Comparison of ENCODE assay signal across 18 cellular contexts in the genomic region with DNA sequence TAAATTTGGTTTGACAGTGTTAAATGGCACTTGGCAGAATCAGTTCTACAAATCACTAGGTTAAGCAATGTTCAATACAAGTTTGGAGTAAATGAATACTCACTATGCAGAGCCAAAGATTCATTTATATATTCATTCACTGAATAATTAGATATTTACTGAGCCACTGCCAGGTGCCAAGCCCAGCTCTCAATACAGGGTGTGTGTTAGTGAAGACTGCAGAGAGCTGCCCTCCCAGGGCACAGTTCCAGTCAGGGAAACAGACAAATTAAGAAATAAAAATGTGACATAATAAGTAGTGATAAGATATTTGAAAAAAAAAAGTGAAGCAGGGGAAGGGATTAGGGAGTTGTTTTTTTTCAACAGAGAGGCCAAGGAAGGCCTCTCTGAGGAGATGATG.
DNase-seq lines count a peak whose midpoint lies in the region; ATAC-seq lines count a peak whose summit lies in the region.
"Had no signal": no experiment of that assay in that cellular context is flagged by ENCODE, and none has a peak within 500 bp of the region (broad histone marks: within the 10 kb centered on the region; RNA-seq: fewer than 3 reads in every experiment).

No MANE protein-coding gene starts in this region.

- H3K4me1 Mint-ChIP-seq in stimulated activated effector memory CD8-positive, alpha-beta T cell treated with anti-CD3 and anti-CD28 coated beads, Interleukin-12 subunit alpha, Interleukin-12 subunit beta, amount 100 ng/mL, for 72 hours = peaks cover 53% of the 10 kb centered on the region

- no peaks in the 10 kb centered on the region for H3K36me3 Mint-ChIP-seq in stimulated activated effector memory CD8-positive, alpha-beta T cell treated with anti-CD3 and anti-CD28 coated beads, Interleukin-12 subunit alpha, Interleukin-12 subunit beta, amount 100 ng/mL, for 72 hours
- H3K36me3 Mint-ChIP-seq: CD4-positive, alpha-beta memory T cell had no signal

- H3K27ac ChIP-seq in right cardiac atrium (ENCODE audit: low read length) = no peak overlapping the region
- H3K27ac ChIP-seq: A549, KMS-11, PC-9, RWPE1 had no signal

- peak overlapping the region; percentile 26 for H3K4me3 Mint-ChIP-seq in stimulated activated effector memory CD8-positive, alpha-beta T cell treated with anti-CD3 and anti-CD28 coated beads, Interleukin-12 subunit alpha, Interleukin-12 subunit beta, amount 100 ng/mL, for 72 hours

- H3K27ac Mint-ChIP-seq in stimulated activated effector memory CD8-positive, alpha-beta T cell treated with anti-CD3 and anti-CD28 coated beads, Interleukin-12 subunit alpha, Interleukin-12 subunit beta, amount 100 ng/mL, for 72 hours = peak overlapping the region; percentile 68

- H3K4me1 ChIP-seq in right cardiac atrium (ENCODE audit: control insufficient read depth, insufficient read depth, low read length) = peaks cover 6% of the 10 kb centered on the region

- peak in 2 of 3 donors; percentile 31 to 62 for DNase-seq in right cardiac atrium
- DNase-seq in left cardiac atrium = no peak
- peak; percentile 40 for DNase-seq in NCI-H69 (lab: John Stamatoyannopoulos, UW)
- DNase-seq in mucosa of gallbladder (ENCODE audit: low spot score) = peak; percentile 48
- no peak for DNase-seq in stimulated activated effector memory CD8-positive, alpha-beta T cell treated with anti-CD3 and anti-CD28 coated beads, Interleukin-12 subunit alpha, Interleukin-12 subunit beta, amount 100 ng/mL, for 72 hours (ENCODE audit: low spot score in 2 of 2)
- DNase-seq: NCI-H1436 treated with DMSO at 0.1 percent for 48 hours, NCI-H2227 treated with DMSO at 0.1 percent for 48 hours, NCI-H524, PC-9, SIG-M5 had no signal

- no peak overlapping the region for H3K4me3 ChIP-seq in right cardiac atrium (ENCODE audit: low read length)
- H3K4me3 ChIP-seq: A549, PC-9 had no signal

- intact Hi-C loops in right cardiac atrium (cut with DNase I) (no loop called here), left cardiac atrium (cut with DNase I) (no loop called here)

- no peaks in the 10 kb centered on the region for H3K27me3 ChIP-seq in right cardiac atrium (ENCODE audit: control insufficient read depth, insufficient read depth)

- ATAC-seq in right cardiac atrium = no peak
- no peak for ATAC-seq in left cardiac atrium
- no peak for ATAC-seq in stimulated activated effector memory CD8-positive, alpha-beta T cell treated with anti-CD3 and anti-CD28 coated beads, Interleukin-12 subunit alpha, Interleukin-12 subunit beta, amount 100 ng/mL, for 72 hours
- ATAC-seq in GM18909 (IDR thresholded peaks at IDR 0.05; ENCODE audit: poor library complexity, unreplicated experiment) = no peak
- ATAC-seq in HG02981 (IDR thresholded peaks at IDR 0.05; ENCODE audit: unreplicated experiment) = no peak
- ATAC-seq in GM21381 (IDR thresholded peaks at IDR 0.05; ENCODE audit: unreplicated experiment) = no peak
- ATAC-seq: A549, SK-N-SH treated with all-trans-retinoic acid at 6 μM for 48 hours had no signal

- H3K9me3 Mint-ChIP-seq in stimulated activated effector memory CD8-positive, alpha-beta T cell treated with anti-CD3 and anti-CD28 coated beads, Interleukin-12 subunit alpha, Interleukin-12 subunit beta, amount 100 ng/mL, for 72 hours = no peaks in the 10 kb centered on the region

- no peaks in the 10 kb centered on the region for H3K9me3 ChIP-seq in right cardiac atrium (ENCODE audit: control insufficient read depth, low read length)
- H3K9me3 ChIP-seq: A549 had no signal

Comparison
In these comparisons a context has a peak if more than half of its experiments do, and no peak if none do; other contexts are left out.
1. DNase-seq: peak in right cardiac atrium (2 of 3), NCI-H69 (single experiment) and mucosa of gallbladder (single experiment); none in left cardiac atrium (single experiment) and stimulated activated effector memory CD8-positive, alpha-beta T cell treated with anti-CD3 and anti-CD28 coated beads, Interleukin-12 subunit alpha, Interleukin-12 subunit beta, amount 100 ng/mL, for 72 hours (0 of 2).